ENCODE assay signal across 8 cellular contexts in the genomic region with DNA sequence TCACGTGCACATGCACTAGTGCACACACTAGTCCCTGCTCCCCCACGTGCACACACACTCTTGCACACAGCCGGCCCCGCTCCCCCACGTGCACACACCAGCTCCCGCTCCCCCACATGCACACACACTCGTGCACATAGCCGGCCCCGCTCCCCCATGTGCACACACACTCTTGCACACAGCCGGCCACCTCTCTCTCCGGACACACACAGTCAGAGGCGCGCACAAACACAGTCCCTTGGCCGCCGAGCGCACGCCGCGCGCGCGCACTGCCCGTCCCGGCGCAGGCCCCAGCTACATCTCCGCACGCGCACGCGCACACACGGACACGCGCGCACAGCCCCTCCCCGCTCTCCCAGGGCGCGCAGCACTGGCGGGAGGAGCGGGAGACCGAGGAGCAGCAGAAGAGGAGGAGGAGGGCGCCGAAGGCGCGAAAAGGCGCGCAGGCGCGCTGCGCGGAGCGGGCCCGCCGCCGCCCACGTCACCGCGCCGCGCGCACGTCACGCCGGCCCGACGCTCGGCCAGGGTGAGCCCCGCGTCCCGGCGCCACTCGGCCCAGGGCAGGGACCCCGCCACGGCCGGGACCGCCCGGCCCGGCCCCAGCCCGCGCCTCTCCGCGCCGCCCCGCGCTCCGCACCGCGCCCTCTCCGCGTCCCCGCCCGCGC. TPM values are rescaled to one million over a fixed set of nuclear protein-coding genes. Genes with fewer than 3 reads are reported as not detected.
A peak's percentile ranks its signal among the peaks of the same experiment; 100 is the strongest.
DNase-seq lines count a peak whose midpoint lies in the region.

A gene with protein sequence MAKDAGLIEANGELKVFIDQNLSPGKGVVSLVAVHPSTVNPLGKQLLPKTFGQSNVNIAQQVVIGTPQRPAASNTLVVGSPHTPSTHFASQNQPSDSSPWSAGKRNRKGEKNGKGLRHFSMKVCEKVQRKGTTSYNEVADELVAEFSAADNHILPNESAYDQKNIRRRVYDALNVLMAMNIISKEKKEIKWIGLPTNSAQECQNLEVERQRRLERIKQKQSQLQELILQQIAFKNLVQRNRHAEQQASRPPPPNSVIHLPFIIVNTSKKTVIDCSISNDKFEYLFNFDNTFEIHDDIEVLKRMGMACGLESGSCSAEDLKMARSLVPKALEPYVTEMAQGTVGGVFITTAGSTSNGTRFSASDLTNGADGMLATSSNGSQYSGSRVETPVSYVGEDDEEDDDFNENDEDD (plus strand): TSS at position 549 of the 665 bp plus-strand sequence. CDS start 1,085 bp downstream, outside the sequence.

- H2AFZ ChIP-seq in neuron (ENCODE audit: low read depth, low read length), result no peak within 1 kb of the TSS

- DNase-seq in GM04503 (ENCODE audit: low read depth) (peak; percentile 16), HAP-1 (ENCODE audit: low spot score in 2 of 2) (peak; percentile 90 to 96), M059J (ENCODE audit: low read depth) (peak; percentile 81), SHP77 treated with DMSO at 0.1 percent for 48 hours (lab: John Stamatoyannopoulos, UW) (peak; percentile 84), foreskin melanocyte (peak; percentile 79)
- peak in 3 of 4 experiments; percentile 10 to 45 (median 44) for DNase-seq in activated naive CD4-positive, alpha-beta T cell (lab: John Stamatoyannopoulos, UW)

- H3K9me3 ChIP-seq in HAP-1 (no peaks in the 10 kb centered on the region), neuron (ENCODE audit: low read length) (peaks cover under 1% of the 10 kb centered on the region)

- H3K27ac ChIP-seq in temporal lobe (ENCODE audit: low read depth, low read length), result no peak within 1 kb of the TSS

- H3K4me1 ChIP-seq in HAP-1, result peaks cover 14% of the 10 kb centered on the region
- peaks cover 10% of the 10 kb centered on the region for H3K4me1 ChIP-seq in neuron (ENCODE audit: insufficient read depth, low read length)

- H3K27me3 ChIP-seq in HAP-1 (ENCODE audit: low read depth) (no peaks in the 10 kb centered on the region), neuron (ENCODE audit: insufficient read depth, low read length) (no peaks in the 10 kb centered on the region)

- in situ Hi-C loops in HAP-1 (cut with MboI; ENCODE audit: low sequenced_read_pairs), result no loop called here

- H3K4me3 ChIP-seq in HAP-1 (peak within 1 kb of the TSS; percentile 54), neuron (ENCODE audit: low read length) (peak within 1 kb of the TSS; percentile 51)

- H3K36me3 ChIP-seq in HAP-1 (replicated peaks), result peaks cover 35% of the 10 kb centered on the region
- peaks cover 20% of the 10 kb centered on the region for H3K36me3 ChIP-seq in neuron (ENCODE audit: insufficient read depth, low read length)

RNA-seq across cellular contexts. Expression of the gene that starts here (rescaled TPM):
- total RNA-seq in M059J (2014; rRNA removed; shearing (Covaris generic)), result 83.5 and 116 TPM in 2 replicates
- total RNA-seq in temporal lobe, result 31.5 TPM

Comparison
In these comparisons a context has a peak if more than half of its experiments do, and no peak if none do; other contexts are left out.
1. DNase-seq: peak in every context shown above with its lines; median percentile 93 in HAP-1; 84 in SHP77 treated with DMSO at 0.1 percent for 48 hours; 81 in M059J; 79 in foreskin melanocyte; 44 in activated naive CD4-positive, alpha-beta T cell; 16 in GM04503.